ENCODE assay signal across 8 cellular contexts in the genomic region with DNA sequence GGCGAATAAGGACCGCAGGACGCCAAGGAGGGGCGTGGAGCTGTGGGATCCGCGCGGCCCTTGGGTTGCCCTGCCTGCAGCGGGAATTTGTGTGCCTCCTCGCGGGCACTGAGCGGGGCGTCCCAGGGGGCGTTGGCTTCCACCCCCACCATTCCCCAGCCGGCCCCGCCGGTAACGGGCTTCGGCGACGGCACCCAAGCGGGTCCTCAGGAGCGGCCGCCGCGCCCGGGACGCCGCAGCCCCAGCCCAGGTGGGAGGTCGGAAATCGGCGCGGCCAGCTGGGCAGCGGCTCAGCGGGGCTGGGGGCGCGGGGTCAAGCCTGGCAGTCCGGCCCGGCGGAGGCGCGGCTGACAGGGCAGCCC. TPM values are rescaled to one million over a fixed set of nuclear protein-coding genes. Genes with fewer than 3 reads are reported as not detected.
DNase-seq lines count a peak whose midpoint lies in the region; ATAC-seq and TF ChIP-seq lines count a peak whose summit lies in the region.

No MANE protein-coding gene starts in this region.

- H3K27me3 Mint-ChIP-seq in activated CD8-positive, alpha-beta memory T cell treated with anti-CD3 and anti-CD28 coated beads, Interleukin-2, amount 10 ng/mL, durations not matched to agents 7 days and 5 days = peaks cover 56% of the 10 kb centered on the region
- H3K27me3 Mint-ChIP-seq in activated T-cell treated with anti-CD3 and anti-CD28 coated beads, Interleukin-2, amount 50 U/mL, for 24 hours = peaks cover 27% of the 10 kb centered on the region

- no peaks in the 10 kb centered on the region for H3K79me2 ChIP-seq in neural cell (replicated peaks; ENCODE audit: insufficient read depth, low read length)

- H3K27me3 ChIP-seq in neural cell (ENCODE audit: insufficient read depth, low read depth, low read length) = peaks cover 11% of the 10 kb centered on the region

- DNase-seq in activated CD8-positive, alpha-beta memory T cell treated with anti-CD3 and anti-CD28 coated beads, Interleukin-2, amount 10 ng/mL, durations not matched to agents 7 days and 5 days = peak; percentile 43
- DNase-seq in activated CD8-positive, alpha-beta memory T cell treated with anti-CD3 and anti-CD28 coated beads for 24 hours = no peak
- no peak for DNase-seq in activated T-cell treated with anti-CD3 and anti-CD28 coated beads, Interleukin-2, amount 50 U/mL, for 24 hours
- no peak for DNase-seq in fibroblast of villous mesenchyme (ENCODE audit: low read depth)
- no peak for DNase-seq in DMS153 treated with DMSO at 0.1 percent for 48 hours (lab: John Stamatoyannopoulos, UW; ENCODE audit: unreplicated experiment)
- no peak for DNase-seq in NCI-H510A treated with DMSO at 0.1 percent for 48 hours (lab: John Stamatoyannopoulos, UW)

- CTCF ChIA-PET in activated CD8-positive, alpha-beta memory T cell treated with anti-CD3 and anti-CD28 coated beads, Interleukin-2, amount 10 ng/mL, durations not matched to agents 7 days and 5 days (lab: Charles Lee) = interaction anchor here (1.5 to 2.2 kb wide), 2 partner anchors 96 to 113 kb away, joined by 4 to 9 read pairs; a partner anchor contains a TSS

- TF ChIP-seq CTCF in fibroblast of villous mesenchyme (IDR thresholded peaks at IDR 0.05; ENCODE audit: insufficient read depth, low read depth, low read length) (no peak), neural cell (IDR thresholded peaks at IDR 0.05; ENCODE audit: poor library complexity, severe bottlenecking) (no peak)

- no peaks in the 10 kb centered on the region for H3F3A ChIP-seq in neural cell (ENCODE audit: insufficient read depth, low read length, poor library complexity, severe bottlenecking)

- no peak for TF ChIP-seq EP300 in neural cell (conservative IDR thresholded peaks at IDR 0.05; ENCODE audit: poor library complexity, severe bottlenecking)

- H3K36me3 ChIP-seq in KOPT-K1 (ENCODE audit: insufficient read depth, low read length) = no peaks in the 10 kb centered on the region
- H3K36me3 ChIP-seq in neural cell (ENCODE audit: insufficient read depth, low read length) = no peaks in the 10 kb centered on the region

- H3K27ac ChIP-seq in KOPT-K1 (ENCODE audit: low read depth, low read length, poor library complexity, severe bottlenecking) (peak overlapping the region; percentile 47), neural cell (ENCODE audit: low read length) (no peak overlapping the region)

- no peak overlapping the region for H3K27ac Mint-ChIP-seq in activated CD8-positive, alpha-beta memory T cell treated with anti-CD3 and anti-CD28 coated beads, Interleukin-2, amount 10 ng/mL, durations not matched to agents 7 days and 5 days
- H3K27ac Mint-ChIP-seq in activated T-cell treated with anti-CD3 and anti-CD28 coated beads, Interleukin-2, amount 50 U/mL, for 24 hours = no peak overlapping the region

- H3K9me3 ChIP-seq in KOPT-K1 (ENCODE audit: insufficient read depth, low read length, poor library complexity, severe bottlenecking) = no peaks in the 10 kb centered on the region
- H3K9me3 ChIP-seq in neural cell (ENCODE audit: low read length) = no peaks in the 10 kb centered on the region

- no peaks in the 10 kb centered on the region for H3K9me2 ChIP-seq in neural cell (ENCODE audit: insufficient read depth, low read length)

- H3K4me1 Mint-ChIP-seq in activated CD8-positive, alpha-beta memory T cell treated with anti-CD3 and anti-CD28 coated beads, Interleukin-2, amount 10 ng/mL, durations not matched to agents 7 days and 5 days = peaks cover 25% of the 10 kb centered on the region
- H3K4me1 Mint-ChIP-seq in activated T-cell treated with anti-CD3 and anti-CD28 coated beads, Interleukin-2, amount 50 U/mL, for 24 hours (ENCODE audit: low read depth) = peaks cover 25% of the 10 kb centered on the region

- peak overlapping the region; percentile 56 for H2AFZ ChIP-seq in neural cell (ENCODE audit: low read depth, low read length)

- peak; percentile 16 for TF ChIP-seq RAD21 in neural cell (conservative IDR thresholded peaks at IDR 0.05)

- H3K4me3 Mint-ChIP-seq in activated CD8-positive, alpha-beta memory T cell treated with anti-CD3 and anti-CD28 coated beads, Interleukin-2, amount 10 ng/mL, durations not matched to agents 7 days and 5 days = peak overlapping the region; percentile 58
- peak overlapping the region; percentile 73 for H3K4me3 Mint-ChIP-seq in activated T-cell treated with anti-CD3 and anti-CD28 coated beads, Interleukin-2, amount 50 U/mL, for 24 hours

- H4K20me1 ChIP-seq in neural cell (ENCODE audit: insufficient read depth) = no peaks in the 10 kb centered on the region

- no peaks in the 10 kb centered on the region for H3K36me3 Mint-ChIP-seq in activated CD8-positive, alpha-beta memory T cell treated with anti-CD3 and anti-CD28 coated beads, Interleukin-2, amount 10 ng/mL, durations not matched to agents 7 days and 5 days
- peaks cover 2% of the 10 kb centered on the region for H3K36me3 Mint-ChIP-seq in activated T-cell treated with anti-CD3 and anti-CD28 coated beads, Interleukin-2, amount 50 U/mL, for 24 hours (ENCODE audit: low read depth)

- H3K9ac ChIP-seq in neural cell (ENCODE audit: low read length) = peak overlapping the region; percentile 71

- H3K4me2 ChIP-seq in neural cell (ENCODE audit: low read length) = peak overlapping the region; percentile 51

- H3K9me3 Mint-ChIP-seq in activated CD8-positive, alpha-beta memory T cell treated with anti-CD3 and anti-CD28 coated beads, Interleukin-2, amount 10 ng/mL, durations not matched to agents 7 days and 5 days (ENCODE audit: low read depth) = no peaks in the 10 kb centered on the region
- H3K9me3 Mint-ChIP-seq in activated T-cell treated with anti-CD3 and anti-CD28 coated beads, Interleukin-2, amount 50 U/mL, for 24 hours = no peaks in the 10 kb centered on the region

- peak; percentile 59 for ATAC-seq in activated CD8-positive, alpha-beta memory T cell treated with anti-CD3 and anti-CD28 coated beads, Interleukin-2, amount 10 ng/mL, durations not matched to agents 7 days and 5 days

- H3K4me3 ChIP-seq in fibroblast of villous mesenchyme (ENCODE audit: low read depth, low read length) (peak overlapping the region; percentile 71), neural cell (ENCODE audit: low read length) (peak overlapping the region; percentile 88)

TF ChIP-seq in neural cell, 6 proteins besides CTCF, POLR2A, EP300 and RAD21:
- TF ChIP-seq TAF1 (IDR thresholded peaks at IDR 0.05; ENCODE audit: low read depth) (no peak), MXI1 (conservative IDR thresholded peaks at IDR 0.05; ENCODE audit: poor library complexity, severe bottlenecking) (peak; percentile 38), EZH2 (IDR thresholded peaks at IDR 0.05; ENCODE audit: borderline replicate concordance, insufficient read depth, low read length, poor library complexity, severe bottlenecking) (no peak), POLR2AphosphoS5 (IDR thresholded peaks at IDR 0.05) (no peak), SMC3 (conservative IDR thresholded peaks at IDR 0.05; ENCODE audit: poor library complexity) (no peak)
- TF ChIP-seq, protein P1, sequence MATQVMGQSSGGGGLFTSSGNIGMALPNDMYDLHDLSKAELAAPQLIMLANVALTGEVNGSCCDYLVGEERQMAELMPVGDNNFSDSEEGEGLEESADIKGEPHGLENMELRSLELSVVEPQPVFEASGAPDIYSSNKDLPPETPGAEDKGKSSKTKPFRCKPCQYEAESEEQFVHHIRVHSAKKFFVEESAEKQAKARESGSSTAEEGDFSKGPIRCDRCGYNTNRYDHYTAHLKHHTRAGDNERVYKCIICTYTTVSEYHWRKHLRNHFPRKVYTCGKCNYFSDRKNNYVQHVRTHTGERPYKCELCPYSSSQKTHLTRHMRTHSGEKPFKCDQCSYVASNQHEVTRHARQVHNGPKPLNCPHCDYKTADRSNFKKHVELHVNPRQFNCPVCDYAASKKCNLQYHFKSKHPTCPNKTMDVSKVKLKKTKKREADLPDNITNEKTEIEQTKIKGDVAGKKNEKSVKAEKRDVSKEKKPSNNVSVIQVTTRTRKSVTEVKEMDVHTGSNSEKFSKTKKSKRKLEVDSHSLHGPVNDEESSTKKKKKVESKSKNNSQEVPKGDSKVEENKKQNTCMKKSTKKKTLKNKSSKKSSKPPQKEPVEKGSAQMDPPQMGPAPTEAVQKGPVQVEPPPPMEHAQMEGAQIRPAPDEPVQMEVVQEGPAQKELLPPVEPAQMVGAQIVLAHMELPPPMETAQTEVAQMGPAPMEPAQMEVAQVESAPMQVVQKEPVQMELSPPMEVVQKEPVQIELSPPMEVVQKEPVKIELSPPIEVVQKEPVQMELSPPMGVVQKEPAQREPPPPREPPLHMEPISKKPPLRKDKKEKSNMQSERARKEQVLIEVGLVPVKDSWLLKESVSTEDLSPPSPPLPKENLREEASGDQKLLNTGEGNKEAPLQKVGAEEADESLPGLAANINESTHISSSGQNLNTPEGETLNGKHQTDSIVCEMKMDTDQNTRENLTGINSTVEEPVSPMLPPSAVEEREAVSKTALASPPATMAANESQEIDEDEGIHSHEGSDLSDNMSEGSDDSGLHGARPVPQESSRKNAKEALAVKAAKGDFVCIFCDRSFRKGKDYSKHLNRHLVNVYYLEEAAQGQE (IDR thresholded peaks at IDR 0.05; ENCODE audit: borderline replicate concordance) = peak; percentile 22

RNA-seq across cellular contexts. Expression of a gene that starts 0.3 kb away (rescaled TPM):
- total RNA-seq in activated CD8-positive, alpha-beta memory T cell treated with anti-CD3 and anti-CD28 coated beads, Interleukin-2, amount 10 ng/mL, durations not matched to agents 7 days and 5 days = 1 to 10 TPM in 1 of 2 experiments, under 1 TPM in 1; 0.68 to 1.2 TPM
- 9.5 and 16.4 TPM in 2 replicates for total RNA-seq in fibroblast of villous mesenchyme
- 7.8 and 14.1 TPM in 2 replicates for polyA plus RNA-seq in neural cell
- polyA minus RNA-seq in neural cell = 9.8 and 12.9 TPM in 2 replicates
